Comparison of ENCODE assay signal across 21 cellular contexts in genomic region chr2:48851161-48851560, GRCh38.
DNase-seq lines count a peak whose midpoint lies in the region; ATAC-seq, FAIRE-seq and TF ChIP-seq lines count a peak whose summit lies in the region.
"Had no signal": no experiment of that assay in that cellular context is flagged by ENCODE, and none has a peak within 500 bp of the region (broad histone marks: within the 10 kb centered on the region; RNA-seq: fewer than 3 reads in every experiment).

No MANE protein-coding gene starts in this region.

- no peaks in the 10 kb centered on the region; the same call in 1 of the 2 replicates for H3K9me2 ChIP-seq in Karpas-422 (replicated peaks; ENCODE audit: insufficient read depth, low read length)

- H3K9me3 ChIP-seq in Karpas-422 (ENCODE audit: low read length) (no peaks in the 10 kb centered on the region), astrocyte (ENCODE audit: insufficient read depth, low read depth, low read length) (no peaks in the 10 kb centered on the region)
- H3K9me3 ChIP-seq: BLaER1 treated with 17β-estradiol and CSF1 and Interleukin-3, amounts not matched to agents 10 nM and 100 nM had no signal

- H4K20me1 ChIP-seq in Karpas-422 (ENCODE audit: insufficient read depth, low read depth, low read length) (no peaks in the 10 kb centered on the region), astrocyte (ENCODE audit: insufficient read depth, low read length) (no peaks in the 10 kb centered on the region)
- H4K20me1 ChIP-seq: BLaER1 treated with 17β-estradiol and CSF1 and Interleukin-3, amounts not matched to agents 10 nM and 100 nM had no signal

- H3K4me2 ChIP-seq in Karpas-422 (ENCODE audit: low read depth, low read length, poor library complexity, severe bottlenecking), result no peak overlapping the region
- no peak overlapping the region for H3K4me2 ChIP-seq in astrocyte (ENCODE audit: low read length)
- H3K4me2 ChIP-seq: BLaER1 treated with 17β-estradiol and CSF1 and Interleukin-3, amounts not matched to agents 10 nM and 100 nM had no signal

- H3K27ac Mint-ChIP-seq in astrocyte (ENCODE audit: unreplicated experiment), result no peak overlapping the region
- H3K27ac Mint-ChIP-seq: CD8-positive, alpha-beta T cell; HFFc6 had no signal

- H3K27me3 Mint-ChIP-seq in astrocyte (ENCODE audit: low read depth, unreplicated experiment), result peaks cover 10% of the 10 kb centered on the region

- no peak for FAIRE-seq in astrocyte (lab: Jason Lieb, UNC)
- FAIRE-seq: GM12891, H54 had no signal

- no peak overlapping the region for H2AFZ ChIP-seq in Karpas-422 (ENCODE audit: low read length)
- no peak overlapping the region for H2AFZ ChIP-seq in astrocyte (ENCODE audit: low read depth, low read length)

- H3K36me3 ChIP-seq in Karpas-422 (ENCODE audit: insufficient read depth, low read length) (no peaks in the 10 kb centered on the region), astrocyte (ENCODE audit: insufficient read depth, low read length) (no peaks in the 10 kb centered on the region)
- H3K36me3 ChIP-seq: BLaER1 treated with 17β-estradiol and CSF1 and Interleukin-3, amounts not matched to agents 10 nM and 100 nM had no signal

- TF ChIP-seq CTCF in astrocyte (IDR thresholded peaks at IDR 0.05; ENCODE audit: insufficient read depth, low read depth, low read length) (no peak), fibroblast of mammary gland (conservative IDR thresholded peaks at IDR 0.05; ENCODE audit: control insufficient read depth, insufficient read depth, low read depth, low read length) (no peak)

- H3K27ac ChIP-seq in Karpas-422 (ENCODE audit: low read length) (no peak overlapping the region), astrocyte (ENCODE audit: low read depth, low read length) (no peak overlapping the region)
- H3K27ac ChIP-seq: BLaER1 treated with 17β-estradiol and CSF1 and Interleukin-3, amounts not matched to agents 10 nM and 100 nM; HL-60 had no signal

- DNase-seq in EL (peak; percentile 7), Karpas-422 (peak; percentile 23), astrocyte (ENCODE audit: low read depth) (peak; percentile 55), fibroblast of mammary gland (ENCODE audit: low read depth) (peak; percentile 15), DMS 273 (lab: John Stamatoyannopoulos, UW; ENCODE audit: unreplicated experiment) (no peak), middle frontal gyrus (ENCODE audit: extremely low spot score, low spot score) (no peak), T1000 (lab: John Stamatoyannopoulos, UW) (no peak)
- DNase-seq: Calu3; CD8-positive, alpha-beta T cell; DMS53; HFFc6; NCI-H1105 treated with DMSO at 0.1 percent for 48 hours; NCI-H1694; NCI-H2107; NCI-H226; SW 1271 had no signal

- ATAC-seq in HG03460 (IDR thresholded peaks at IDR 0.05; ENCODE audit: unreplicated experiment), result no peak
- ATAC-seq: CD8-positive, alpha-beta T cell had no signal

- H3K27me3 ChIP-seq in Karpas-422 (ENCODE audit: low read length) (no peaks in the 10 kb centered on the region), astrocyte (ENCODE audit: insufficient read depth, low read length) (no peaks in the 10 kb centered on the region)
- H3K27me3 ChIP-seq: BLaER1 treated with 17β-estradiol and CSF1 and Interleukin-3, amounts not matched to agents 10 nM and 100 nM had no signal

- H3K4me3 Mint-ChIP-seq in astrocyte (ENCODE audit: unreplicated experiment), result no peak overlapping the region
- H3K4me3 Mint-ChIP-seq: CD8-positive, alpha-beta T cell; HFFc6 had no signal

- no peaks in the 10 kb centered on the region for H3K79me2 ChIP-seq in Karpas-422 (ENCODE audit: low read length)
- H3K79me2 ChIP-seq in astrocyte (ENCODE audit: insufficient read depth, low read length), result no peaks in the 10 kb centered on the region

- H3K4me1 ChIP-seq in Karpas-422 (ENCODE audit: low read length), result no peaks in the 10 kb centered on the region
- H3K4me1 ChIP-seq in astrocyte (ENCODE audit: insufficient read depth, low read length), result peaks cover 11% of the 10 kb centered on the region

- H3K9me3 Mint-ChIP-seq in astrocyte (ENCODE audit: unreplicated experiment), result no peaks in the 10 kb centered on the region
- H3K9me3 Mint-ChIP-seq: CD8-positive, alpha-beta T cell had no signal

- H3K36me3 Mint-ChIP-seq in astrocyte (ENCODE audit: low read depth, unreplicated experiment), result no peaks in the 10 kb centered on the region
- H3K36me3 Mint-ChIP-seq: CD8-positive, alpha-beta T cell had no signal

- no peak overlapping the region for H3K9ac ChIP-seq in Karpas-422 (ENCODE audit: low read length)
- no peak overlapping the region for H3K9ac ChIP-seq in astrocyte (ENCODE audit: low read length)
- H3K9ac ChIP-seq: BLaER1 treated with 17β-estradiol and CSF1 and Interleukin-3, amounts not matched to agents 10 nM and 100 nM had no signal

- H3K4me3 ChIP-seq in Karpas-422 (ENCODE audit: low read length) (no peak overlapping the region), astrocyte (ENCODE audit: insufficient read depth, low read depth, low read length) (no peak overlapping the region), fibroblast of mammary gland (ENCODE audit: control insufficient read depth, low read depth, low read length) (no peak overlapping the region)
- H3K4me3 ChIP-seq: BLaER1 treated with 17β-estradiol and CSF1 and Interleukin-3, amounts not matched to agents 10 nM and 100 nM had no signal

- H3K4me1 Mint-ChIP-seq in astrocyte (ENCODE audit: low read depth, unreplicated experiment), result peaks cover 9% of the 10 kb centered on the region

Comparison
In these comparisons a context has a peak if more than half of its experiments do, and no peak if none do; other contexts are left out.
1. DNase-seq: peak in EL (single experiment), Karpas-422 (single experiment), astrocyte (single experiment) and fibroblast of mammary gland (single experiment); none in DMS 273 (single experiment), middle frontal gyrus (single experiment) and T1000 (single experiment).